ENCODE assay signal across 7 cellular contexts in the genomic region with DNA sequence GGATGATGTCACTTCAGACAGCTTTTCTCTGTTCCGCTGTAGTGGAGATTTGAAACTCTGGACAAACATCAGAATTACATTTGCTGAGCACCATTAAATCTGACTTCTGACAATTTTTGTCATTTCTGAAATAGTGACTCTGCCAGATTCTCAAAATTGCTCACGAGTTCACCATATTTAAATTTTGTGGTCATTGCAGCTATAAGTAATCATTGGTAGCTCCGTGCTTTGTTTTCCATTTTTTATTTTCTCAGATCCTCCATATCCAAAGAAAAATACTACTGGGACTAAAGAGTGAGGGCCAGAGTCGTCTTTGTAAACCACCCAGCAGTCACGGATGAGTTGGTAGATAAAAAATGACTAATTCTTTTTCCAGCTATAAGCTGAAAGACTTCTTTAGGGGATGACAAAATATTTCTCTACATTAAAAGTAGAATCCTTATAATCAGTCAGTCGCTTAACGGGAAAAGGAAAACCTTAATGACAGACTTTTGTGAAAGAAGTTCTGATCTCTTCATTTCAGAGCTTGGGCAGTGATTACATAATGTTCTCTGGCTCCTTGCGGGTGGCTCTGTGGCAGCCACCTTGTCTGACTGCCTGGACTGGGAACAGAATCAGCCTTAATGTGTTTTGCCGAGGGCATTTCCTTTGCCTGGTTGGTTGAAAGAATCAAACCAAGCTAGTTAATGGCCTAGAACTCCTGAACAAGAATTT. TPM values are rescaled to one million over a fixed set of nuclear protein-coding genes. Genes with fewer than 3 reads are reported as not detected.
DNase-seq lines count a peak whose midpoint lies in the region; ATAC-seq and TF ChIP-seq lines count a peak whose summit lies in the region.

No MANE protein-coding gene starts in this region.

- H3K27ac ChIP-seq in brain microvascular endothelial cell, result peak overlapping the region; percentile 91
- peak overlapping the region; percentile 99 to 100 (median 100) for H3K27ac ChIP-seq in spleen

- intact Hi-C loops in spleen (cut with DNase I; ENCODE audit: low total_unique reads), result no loop called here

- in situ Hi-C loops in brain microvascular endothelial cell (cut with HindIII; ENCODE audit: low pct_ligation_motif_present, low sequenced_read_pairs), result no loop called here

- no peak for TF ChIP-seq CTCF in brain microvascular endothelial cell (IDR thresholded peaks at IDR 0.05; ENCODE audit: low read depth, low read length, missing control alignments)
- TF ChIP-seq CTCF in spleen (IDR thresholded peaks at IDR 0.05 in 8 of 11, conservative IDR thresholded peaks at IDR 0.05 in 3 of 11), result no peak

- H3K4me3 ChIP-seq in brain microvascular endothelial cell (ENCODE audit: low read depth, low read length) (peak overlapping the region; percentile 95), spleen (peak overlapping the region; percentile 63 to 96 (median 82))

- peak overlapping the region; percentile 96 for H3K9ac ChIP-seq in ES-I3 (ENCODE audit: low read depth, low read length)

- TF ChIP-seq POLR2A in spleen (IDR thresholded peaks at IDR 0.05), result peak in 1 of 3 donors; percentile 59

- DNase-seq in NCI-H146 treated with DMSO at 0.1 percent for 48 hours (lab: John Stamatoyannopoulos, UW; ENCODE audit: unreplicated experiment) (peak; percentile 9), brain microvascular endothelial cell (no peak), iris pigment epithelial cell (ENCODE audit: low read depth) (peak; percentile 57), spleen (no peak), UCSD-AML1 (lab: John Stamatoyannopoulos, UW; ENCODE audit: unreplicated experiment) (no peak)

- H3K4me1 ChIP-seq in ES-I3 (ENCODE audit: insufficient read depth, low read length), result peaks cover 27% of the 10 kb centered on the region
- peaks cover 41 to 81% (median 70%) of the 10 kb centered on the region in 6 donors for H3K4me1 ChIP-seq in spleen

- ATAC-seq in GM21825 (IDR thresholded peaks at IDR 0.05; ENCODE audit: unreplicated experiment), result peak; percentile 46

- WGBS in spleen, 5 donors, result 9 to 13% (median 10%) methylated on average over 9 of the region's 9 CpGs

- H3K36me3 ChIP-seq in ES-I3 (ENCODE audit: insufficient read depth, low read length) (0 out of 2 replicates have a peak, but pooled peaks cover 6% of the 10 kb centered on the region), brain microvascular endothelial cell (replicated peaks) (peaks cover 5% of the 10 kb centered on the region), spleen (peaks cover 0 to 30% (median 7%) of the 10 kb centered on the region in 6 donors)

- H3K9me3 ChIP-seq in ES-I3 (ENCODE audit: control insufficient read depth, insufficient read depth, low read length), result no peaks in the 10 kb centered on the region
- H3K9me3 ChIP-seq in spleen, result no peaks in the 10 kb centered on the region

- H3K27me3 ChIP-seq in brain microvascular endothelial cell (replicated peaks), result no peaks in the 10 kb centered on the region
- no peaks in the 10 kb centered on the region for H3K27me3 ChIP-seq in spleen (replicated peaks in 1 of 7)

RNA-seq across cellular contexts. Expression of a gene that starts 2.3 kb away (rescaled TPM):
- total RNA-seq in spleen, result 100 to 1,000 TPM; 603 to 890 (median 793) TPM
- polyA plus RNA-seq in spleen, result 100 to 1,000 TPM; 244 to 311 (median 249) TPM

Comparison
In these comparisons a context has a peak if more than half of its experiments do, and no peak if none do; other contexts are left out.
1. DNase-seq: peak in NCI-H146 treated with DMSO at 0.1 percent for 48 hours (single experiment) and iris pigment epithelial cell (single experiment); none in brain microvascular endothelial cell (single experiment), spleen (single experiment) and UCSD-AML1 (single experiment).